In the genomic region with DNA sequence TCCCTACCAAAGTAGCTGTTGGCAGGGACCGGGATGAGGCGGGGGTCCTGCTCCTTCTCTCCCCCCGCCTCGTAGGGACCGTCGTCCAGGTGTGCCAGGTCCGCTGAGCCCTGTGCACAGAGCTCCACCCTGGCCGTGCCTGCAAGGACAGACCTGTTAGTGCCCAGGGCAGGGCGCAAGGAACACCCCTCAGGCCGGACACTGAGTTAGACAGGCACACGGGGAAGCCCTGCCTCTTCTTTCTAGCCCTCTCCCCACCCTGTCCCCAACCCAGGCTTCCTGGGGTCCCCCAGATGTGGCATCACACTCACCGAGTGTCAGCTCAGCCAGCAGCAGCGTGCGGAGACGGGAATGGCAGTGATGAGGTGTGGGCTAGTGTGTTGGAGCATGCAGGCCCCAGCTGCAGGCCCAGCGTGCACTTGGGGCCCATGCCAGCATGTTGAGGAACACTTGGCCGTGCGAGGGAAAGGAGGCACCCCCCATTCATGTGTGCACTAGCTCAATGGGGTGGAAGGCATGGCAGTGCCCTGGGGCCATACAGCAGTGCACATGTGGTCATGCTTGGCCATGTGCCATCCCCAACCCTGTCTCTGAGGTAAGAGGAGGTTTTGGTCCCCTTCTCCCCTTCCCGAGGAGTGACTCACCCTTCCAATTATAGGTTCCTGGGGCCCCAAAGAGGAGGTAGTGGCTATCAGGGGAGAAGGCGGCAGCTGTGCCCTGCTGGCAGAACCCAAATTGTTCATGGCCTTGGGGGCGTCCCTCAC, we compare ENCODE assay signal across 17 cellular contexts. TPM values are rescaled to one million over a fixed set of nuclear protein-coding genes. Genes with fewer than 3 reads are reported as not detected.
DNase-seq lines count a peak whose midpoint lies in the region; ATAC-seq and TF ChIP-seq lines count a peak whose summit lies in the region.
"Had no signal": no experiment of that assay in that cellular context is flagged by ENCODE, and none has a peak within 500 bp of the region (broad histone marks: within the 10 kb centered on the region; RNA-seq: fewer than 3 reads in every experiment).

No MANE protein-coding gene starts in this region.

- H3K9me3 ChIP-seq in osteoblast (ENCODE audit: low read depth, low read length), result no peaks in the 10 kb centered on the region
- H3K9me3 ChIP-seq: HAP-1 had no signal

- TF ChIP-seq CTCF in NB4 (IDR thresholded peaks at IDR 0.05; ENCODE audit: low read depth, low read length) (no peak), brain (conservative IDR thresholded peaks at IDR 0.05) (no peak), osteoblast (IDR thresholded peaks at IDR 0.05; ENCODE audit: extremely low read depth, low read depth, low read length) (no peak)

- no peaks in the 10 kb centered on the region for H3K27me3 Mint-ChIP-seq in brain
- H3K27me3 Mint-ChIP-seq: activated CD8-positive, alpha-beta T cell treated with anti-CD3 and anti-CD28 coated beads for 36 hours had no signal

- ATAC-seq in HG02885 (IDR thresholded peaks at IDR 0.05; ENCODE audit: poor library complexity, unreplicated experiment), result no peak
- no peak for ATAC-seq in GM18867 (IDR thresholded peaks at IDR 0.05; ENCODE audit: unreplicated experiment)
- ATAC-seq: activated CD8-positive, alpha-beta T cell treated with anti-CD3 and anti-CD28 coated beads for 36 hours had no signal

- no peak overlapping the region for H3K4me2 ChIP-seq in osteoblast (ENCODE audit: insufficient read depth, low read length)

- H3K36me3 Mint-ChIP-seq in brain, result peaks cover 21% of the 10 kb centered on the region

- no peaks in the 10 kb centered on the region for H3K9me3 Mint-ChIP-seq in brain
- H3K9me3 Mint-ChIP-seq: activated CD8-positive, alpha-beta T cell treated with anti-CD3 and anti-CD28 coated beads for 36 hours; central memory CD8-positive, alpha-beta T cell; T-helper 2 cell treated with Interferon-gamma antibody and Interleukin-4, amounts not matched to agents 5 μg/mL and 100 μg/mL, for 36 hours had no signal

- peaks cover 53% of the 10 kb centered on the region for H3K36me3 ChIP-seq in osteoblast (ENCODE audit: insufficient read depth, low read length)
- H3K36me3 ChIP-seq: HAP-1 had no signal

- H3K27ac Mint-ChIP-seq in brain, result peak overlapping the region in 3 of 5 experiments; percentile 3 to 79 (median 49)
- H3K27ac Mint-ChIP-seq: activated CD8-positive, alpha-beta T cell treated with anti-CD3 and anti-CD28 coated beads for 36 hours; T-helper 2 cell treated with Interferon-gamma antibody and Interleukin-4, amounts not matched to agents 5 μg/mL and 100 μg/mL, for 36 hours had no signal

- peaks cover 40% of the 10 kb centered on the region for H3K4me1 Mint-ChIP-seq in brain
- H3K4me1 Mint-ChIP-seq: central memory CD8-positive, alpha-beta T cell had no signal

- no peaks in the 10 kb centered on the region for H3K27me3 ChIP-seq in osteoblast (ENCODE audit: insufficient read depth, low read length)

- H2AFZ ChIP-seq in osteoblast (ENCODE audit: low read length), result no peak overlapping the region

- H3K4me3 Mint-ChIP-seq in brain, result no peak overlapping the region
- H3K4me3 Mint-ChIP-seq: activated CD8-positive, alpha-beta T cell treated with anti-CD3 and anti-CD28 coated beads for 36 hours; central memory CD8-positive, alpha-beta T cell; T-helper 2 cell treated with Interferon-gamma antibody and Interleukin-4, amounts not matched to agents 5 μg/mL and 100 μg/mL, for 36 hours had no signal

- no peak for TF ChIP-seq POLR2A in NB4 (IDR thresholded peaks at IDR 0.05; ENCODE audit: extremely low read depth, insufficient read length)

- H3K4me3 ChIP-seq in NB4 (ENCODE audit: low read depth, low read length) (no peak overlapping the region), osteoblast (ENCODE audit: insufficient read depth, low read length) (no peak overlapping the region)
- H3K4me3 ChIP-seq: HAP-1, lung had no signal

- peaks cover 61% of the 10 kb centered on the region for H3K79me2 ChIP-seq in osteoblast (ENCODE audit: insufficient read depth, low read length)

- DNase-seq in COLO668 (lab: John Stamatoyannopoulos, UW; ENCODE audit: unreplicated experiment), result peak; percentile 5
- DNase-seq in NB4 (ENCODE audit: low read depth), result peak; percentile 76
- DNase-seq in osteoblast (ENCODE audit: insufficient read length, low spot score, missing footprints), result peak; percentile 66
- no peak for DNase-seq in NCI-H1048 (lab: John Stamatoyannopoulos, UW)
- DNase-seq in SHP77 treated with DMSO at 0.1 percent for 48 hours (lab: John Stamatoyannopoulos, UW), result no peak
- DNase-seq: activated CD8-positive, alpha-beta T cell treated with anti-CD3 and anti-CD28 coated beads for 36 hours; activated naive CD4-positive, alpha-beta T cell; NCI-H1930; nucleus accumbens; stimulated activated CD8-positive, alpha-beta memory T cell treated with anti-CD3 and anti-CD28 coated beads, Interleukin-4, amount 100 ng/mL, for 48 hours had no signal

- peaks cover 27% of the 10 kb centered on the region for H3K4me1 ChIP-seq in osteoblast (ENCODE audit: insufficient read depth, low read length)
- H3K4me1 ChIP-seq: HAP-1 had no signal

- no peak overlapping the region for H3K27ac ChIP-seq in osteoblast (ENCODE audit: low read depth, low read length)

- peaks cover 50% of the 10 kb centered on the region for H4K20me1 ChIP-seq in osteoblast (ENCODE audit: insufficient read depth, low read length)

RNA-seq across cellular contexts. Expression of a gene that starts 7.3 kb away (rescaled TPM):
- 17.4 TPM for polyA plus RNA-seq in brain (ENCODE audit: insufficient read depth, low read depth, low replicate concordance)
- 22.4 and 24.8 TPM in 2 replicates for total RNA-seq in osteoblast

RNA-seq across cellular contexts. Expression of a gene that starts 15.4 kb away (rescaled TPM):
- polyA plus RNA-seq in brain (ENCODE audit: insufficient read depth, low read depth, low replicate concordance), result 257 TPM
- total RNA-seq in osteoblast, result 46.0 and 59.4 TPM in 2 replicates

RNA-seq across cellular contexts. Expression of a gene that starts 19.8 kb away (rescaled TPM):
- polyA plus RNA-seq in brain (ENCODE audit: insufficient read depth, low read depth, low replicate concordance), result 2.0 TPM
- 27.7 and 32.2 TPM in 2 replicates for total RNA-seq in osteoblast

RNA-seq across cellular contexts. Expression of a gene that starts 28.4 kb away (rescaled TPM):
- polyA plus RNA-seq in brain (ENCODE audit: insufficient read depth, low read depth, low replicate concordance), result 568 TPM
- total RNA-seq in osteoblast, result 3,072 and 3,128 TPM in 2 replicates

RNA-seq across cellular contexts. Expression of a gene that starts 42.5 kb away (rescaled TPM):
- polyA plus RNA-seq in brain (ENCODE audit: insufficient read depth, low read depth, low replicate concordance), result 26.9 TPM
- 4.1 and 4.3 TPM in 2 replicates for total RNA-seq in osteoblast

Comparison
In these comparisons a context has a peak if more than half of its experiments do, and no peak if none do; other contexts are left out.
1. DNase-seq: peak in COLO668 (single experiment), NB4 (single experiment) and osteoblast (single experiment); none in NCI-H1048 (single experiment) and SHP77 treated with DMSO at 0.1 percent for 48 hours (single experiment).